ENCODE assay signal across 1 cellular context in the genomic region with DNA sequence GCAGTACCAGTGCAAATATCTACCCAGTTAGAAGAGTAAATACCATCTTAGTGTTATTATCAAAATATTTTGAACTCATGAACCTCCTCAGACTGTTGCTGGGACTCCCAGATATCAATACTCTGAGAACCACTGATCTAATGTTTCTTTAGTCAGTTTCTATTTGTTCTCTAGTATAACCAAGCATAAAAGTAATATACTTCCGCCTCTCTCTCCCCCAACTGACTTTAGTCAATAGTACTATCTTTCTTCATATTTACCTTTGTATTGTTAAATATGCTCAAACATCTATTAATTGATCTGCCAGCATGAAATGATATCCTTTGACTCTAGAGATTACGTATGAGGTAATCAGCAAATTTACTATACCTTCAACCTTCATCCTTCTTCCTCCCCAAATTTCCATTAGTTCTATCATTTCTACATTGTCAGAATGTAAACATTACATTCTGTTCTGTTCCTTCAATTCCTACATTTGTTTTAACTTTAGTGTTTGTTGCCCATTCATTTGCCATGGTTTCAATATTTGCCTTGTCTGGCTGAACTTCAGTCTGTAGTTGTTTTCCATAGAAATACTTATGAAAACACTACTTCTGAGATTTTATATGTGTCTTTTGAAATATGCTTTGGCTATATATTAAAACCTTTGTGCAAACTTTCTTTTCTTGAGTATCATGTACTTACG.
TF ChIP-seq lines count a peak whose summit lies in the region.

No MANE protein-coding gene starts in this region.

TF ChIP-seq in HepG2, 621 proteins besides CTCF, POLR2A, EP300 and RAD21 (continued from another document):
- TF ChIP-seq FOXA3 (CRISPR knock-in tag; IDR thresholded peaks at IDR 0.05) (peak; percentile 30; the same call in 1 of the 2 replicates), TBX3 (IDR thresholded peaks at IDR 0.05; ENCODE audit: borderline replicate concordance) (peak; percentile 68; the same call in 1 of the 2 replicates)
- TF ChIP-seq, protein P1, sequence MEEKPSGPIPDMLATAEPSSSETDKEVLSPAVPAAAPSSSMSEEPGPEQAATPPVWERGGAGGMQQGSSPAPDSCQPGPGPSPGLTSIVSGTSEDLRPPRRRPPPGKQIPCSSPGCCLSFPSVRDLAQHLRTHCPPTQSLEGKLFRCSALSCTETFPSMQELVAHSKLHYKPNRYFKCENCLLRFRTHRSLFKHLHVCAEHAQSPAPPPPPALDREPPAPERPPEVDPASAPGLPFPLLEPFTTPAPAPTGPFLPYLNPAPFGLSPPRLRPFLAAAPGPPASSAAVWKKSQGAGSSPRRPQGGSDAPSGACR (CRISPR knock-in tag; IDR thresholded peaks at IDR 0.05) = no peak
- TF ChIP-seq, protein P2, sequence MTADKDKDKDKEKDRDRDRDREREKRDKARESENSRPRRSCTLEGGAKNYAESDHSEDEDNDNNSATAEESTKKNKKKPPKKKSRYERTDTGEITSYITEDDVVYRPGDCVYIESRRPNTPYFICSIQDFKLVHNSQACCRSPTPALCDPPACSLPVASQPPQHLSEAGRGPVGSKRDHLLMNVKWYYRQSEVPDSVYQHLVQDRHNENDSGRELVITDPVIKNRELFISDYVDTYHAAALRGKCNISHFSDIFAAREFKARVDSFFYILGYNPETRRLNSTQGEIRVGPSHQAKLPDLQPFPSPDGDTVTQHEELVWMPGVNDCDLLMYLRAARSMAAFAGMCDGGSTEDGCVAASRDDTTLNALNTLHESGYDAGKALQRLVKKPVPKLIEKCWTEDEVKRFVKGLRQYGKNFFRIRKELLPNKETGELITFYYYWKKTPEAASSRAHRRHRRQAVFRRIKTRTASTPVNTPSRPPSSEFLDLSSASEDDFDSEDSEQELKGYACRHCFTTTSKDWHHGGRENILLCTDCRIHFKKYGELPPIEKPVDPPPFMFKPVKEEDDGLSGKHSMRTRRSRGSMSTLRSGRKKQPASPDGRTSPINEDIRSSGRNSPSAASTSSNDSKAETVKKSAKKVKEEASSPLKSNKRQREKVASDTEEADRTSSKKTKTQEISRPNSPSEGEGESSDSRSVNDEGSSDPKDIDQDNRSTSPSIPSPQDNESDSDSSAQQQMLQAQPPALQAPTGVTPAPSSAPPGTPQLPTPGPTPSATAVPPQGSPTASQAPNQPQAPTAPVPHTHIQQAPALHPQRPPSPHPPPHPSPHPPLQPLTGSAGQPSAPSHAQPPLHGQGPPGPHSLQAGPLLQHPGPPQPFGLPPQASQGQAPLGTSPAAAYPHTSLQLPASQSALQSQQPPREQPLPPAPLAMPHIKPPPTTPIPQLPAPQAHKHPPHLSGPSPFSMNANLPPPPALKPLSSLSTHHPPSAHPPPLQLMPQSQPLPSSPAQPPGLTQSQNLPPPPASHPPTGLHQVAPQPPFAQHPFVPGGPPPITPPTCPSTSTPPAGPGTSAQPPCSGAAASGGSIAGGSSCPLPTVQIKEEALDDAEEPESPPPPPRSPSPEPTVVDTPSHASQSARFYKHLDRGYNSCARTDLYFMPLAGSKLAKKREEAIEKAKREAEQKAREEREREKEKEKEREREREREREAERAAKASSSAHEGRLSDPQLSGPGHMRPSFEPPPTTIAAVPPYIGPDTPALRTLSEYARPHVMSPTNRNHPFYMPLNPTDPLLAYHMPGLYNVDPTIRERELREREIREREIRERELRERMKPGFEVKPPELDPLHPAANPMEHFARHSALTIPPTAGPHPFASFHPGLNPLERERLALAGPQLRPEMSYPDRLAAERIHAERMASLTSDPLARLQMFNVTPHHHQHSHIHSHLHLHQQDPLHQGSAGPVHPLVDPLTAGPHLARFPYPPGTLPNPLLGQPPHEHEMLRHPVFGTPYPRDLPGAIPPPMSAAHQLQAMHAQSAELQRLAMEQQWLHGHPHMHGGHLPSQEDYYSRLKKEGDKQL (CRISPR knock-in tag; IDR thresholded peaks at IDR 0.05; ENCODE audit: low read depth) = peak; percentile 52; the same call in 1 of the 2 replicates
